Comparison of ENCODE assay signal across 10 cellular contexts in genomic region chr18:13260114-13260926, GRCh38. TPM values are rescaled to one million over a fixed set of nuclear protein-coding genes. Genes with fewer than 3 reads are reported as not detected.
DNase-seq lines count a peak whose midpoint lies in the region; ATAC-seq and TF ChIP-seq lines count a peak whose summit lies in the region.
"Had no signal": no experiment of that assay in that cellular context is flagged by ENCODE, and none has a peak within 500 bp of the region (broad histone marks: within the 10 kb centered on the region; RNA-seq: fewer than 3 reads in every experiment).

No MANE protein-coding gene starts in this region.

- peaks cover under 1% of the 10 kb centered on the region for H3K36me3 Mint-ChIP-seq in chondrocyte (ENCODE audit: low read depth)

- DNase-seq in chondrocyte (ENCODE audit: low spot score): no peak
- DNase-seq in left lung: no peak
- DNase-seq in stomach: no peak
- no peak for DNase-seq in NCI-H1105 treated with DMSO at 0.1 percent for 48 hours (lab: John Stamatoyannopoulos, UW)
- DNase-seq: activated naive CD4-positive, alpha-beta T cell; NCI-H187; WERI-Rb-1 had no signal

- H3K4me1 ChIP-seq in HEK293 (ENCODE audit: control insufficient read depth, insufficient read depth, low read length) (no peaks in the 10 kb centered on the region), left lung (peaks cover 0 to 35% of the 10 kb centered on the region in 2 donors), stomach (peaks cover 3 to 59% (median 37%) of the 10 kb centered on the region in 4 donors)

- TF ChIP-seq POLR2A in stomach (IDR thresholded peaks at IDR 0.05): no peak

- CTCF ChIA-PET in HEK293 (lab: Yijun Ruan, JAX): interaction anchor here (0.7 to 0.9 kb wide), 2 partner anchors 41 to 44 kb away, joined by 3 read pairs; no protein-coding TSS in a partner anchor

- TF ChIP-seq EP300 in stomach (IDR thresholded peaks at IDR 0.05): no peak

- ATAC-seq in left lung (peak; percentile 49), HG02610 (IDR thresholded peaks at IDR 0.05; ENCODE audit: unreplicated experiment) (no peak), GM18520 (IDR thresholded peaks at IDR 0.05; ENCODE audit: unreplicated experiment) (no peak)

- H3K4me3 Mint-ChIP-seq in chondrocyte (ENCODE audit: unreplicated experiment): peak overlapping the region; percentile 23

- TF ChIP-seq CTCF in HEK293 (tag by site-specific recombination; IDR thresholded peaks at IDR 0.05): no peak
- no peak for TF ChIP-seq CTCF in chondrocyte (IDR thresholded peaks at IDR 0.05)
- TF ChIP-seq CTCF in left lung (IDR thresholded peaks at IDR 0.05): no peak
- no peak for TF ChIP-seq CTCF in stomach (IDR thresholded peaks at IDR 0.05)

- no peaks in the 10 kb centered on the region for H3K9me3 Mint-ChIP-seq in chondrocyte (ENCODE audit: low read depth)

- POLR2A ChIA-PET in HEK293 (lab: Yijun Ruan, JAX): no interaction called here

- no peaks in the 10 kb centered on the region for H3K27me3 ChIP-seq in left lung
- no peaks in the 10 kb centered on the region for H3K27me3 ChIP-seq in stomach

- 49 to 66% (median 59%) methylated on average over 7 to 8 of the region's 8 CpGs for WGBS in stomach, 5 donors

- H3K27ac Mint-ChIP-seq in chondrocyte (ENCODE audit: unreplicated experiment): peak overlapping the region; percentile 84

- H3K4me3 ChIP-seq in HEK293 (ENCODE audit: low read depth, low read length) (no peak overlapping the region), left lung (no peak overlapping the region), stomach (no peak overlapping the region)

- intact Hi-C loops in left lung (cut with DNase I): no loop called here
- intact Hi-C loops in stomach (cut with DNase I; ENCODE audit: low total_unique reads): loop anchor here (5.0 kb wide), 1 partner anchor 217 kb away; no protein-coding TSS in a partner anchor

- H3K9me3 ChIP-seq in HEK293 (ENCODE audit: control insufficient read depth, insufficient read depth, low read depth, low read length) (no peaks in the 10 kb centered on the region), left lung (no peaks in the 10 kb centered on the region), stomach (no peaks in the 10 kb centered on the region)

- no peaks in the 10 kb centered on the region for H3K36me3 ChIP-seq in HEK293 (ENCODE audit: control insufficient read depth in 2 of 2, insufficient read depth in 1 of 2, low read length in 2 of 2)
- H3K36me3 ChIP-seq in left lung: no peaks in the 10 kb centered on the region
- H3K36me3 ChIP-seq in stomach: no peaks in the 10 kb centered on the region
- H3K36me3 ChIP-seq: WERI-Rb-1 had no signal

- H3K4me1 Mint-ChIP-seq in chondrocyte (ENCODE audit: low read depth): peaks cover 77% of the 10 kb centered on the region

- no peaks in the 10 kb centered on the region for H3K27me3 Mint-ChIP-seq in chondrocyte (ENCODE audit: low read depth)

- H3K27ac ChIP-seq in HEK293 (ENCODE audit: extremely low read depth, low read depth, low read length) (no peak overlapping the region), left lung (peak overlapping the region in 1 of 2 donors; percentile 51), stomach (peak overlapping the region in 3 of 5 donors; percentile 32 to 79 (median 71))
- H3K27ac ChIP-seq: WERI-Rb-1 had no signal

TF ChIP-seq in HEK293, 187 proteins besides CTCF, POLR2A, EP300 and RAD21:
- no peak for TF ChIP-seq ZNF155 (tag by site-specific recombination; IDR thresholded peaks at IDR 0.05)
- TF ChIP-seq SCRT2 (tag by site-specific recombination; IDR thresholded peaks at IDR 0.05): peak; percentile 39; the same call in 1 of the 2 replicates

RNA-seq across cellular contexts. Expression of gene LDLRAD4, which starts 41.8 kb away (rescaled TPM):
- 78.2 to 229 TPM (median 80.5 TPM) in 3 replicates for total RNA-seq in chondrocyte
- total RNA-seq in left lung: 10 to 100 TPM; 22.6 to 26.6 TPM
- 10 to 100 TPM in 3 of 5 donors, 1 to 10 TPM in 2; 8.7 to 47.9 (median 10.3) TPM for total RNA-seq in stomach
- 1 to 10 TPM; 2.0 to 9.3 (median 4.6) TPM for polyA plus RNA-seq in stomach
